ENCODE assay signal across 3 cellular contexts in genomic region chr3:50630394-50630793, GRCh38.
TF ChIP-seq lines count a peak whose summit lies in the region.

No MANE protein-coding gene starts in this region.

TF ChIP-seq in GM12891, 5 proteins besides CTCF, POLR2A, EP300 and RAD21:
- TF ChIP-seq POLR2AphosphoS5 (IDR thresholded peaks at IDR 0.05; ENCODE audit: low read depth, low read length), result no peak
- no peak for TF ChIP-seq TAF1 (IDR thresholded peaks at IDR 0.05; ENCODE audit: low read depth, low read length)
- TF ChIP-seq SPI1 (IDR thresholded peaks at IDR 0.05; ENCODE audit: low read depth, low read length), result no peak
- TF ChIP-seq PAX5 (IDR thresholded peaks at IDR 0.05; ENCODE audit: insufficient read depth, low read length, severe bottlenecking), result no peak
- TF ChIP-seq POU2F2 (IDR thresholded peaks at IDR 0.05; ENCODE audit: low read depth, low read length), result no peak

TF ChIP-seq in SK-N-SH, 30 proteins besides CTCF, POLR2A, EP300 and RAD21:
- TF ChIP-seq TEAD4 (IDR thresholded peaks at IDR 0.05; ENCODE audit: borderline replicate concordance, insufficient read depth) (no peak), TAF1 (IDR thresholded peaks at IDR 0.05; ENCODE audit: borderline replicate concordance, low read depth, low read length) (no peak), GABPA (IDR thresholded peaks at IDR 0.05; ENCODE audit: low read depth) (no peak), NFIC (IDR thresholded peaks at IDR 0.05; ENCODE audit: borderline replicate concordance) (no peak), FOXM1 (IDR thresholded peaks at IDR 0.05; ENCODE audit: low read depth) (no peak), PBX3 (IDR thresholded peaks at IDR 0.05) (no peak)
- TF ChIP-seq, protein P1, sequence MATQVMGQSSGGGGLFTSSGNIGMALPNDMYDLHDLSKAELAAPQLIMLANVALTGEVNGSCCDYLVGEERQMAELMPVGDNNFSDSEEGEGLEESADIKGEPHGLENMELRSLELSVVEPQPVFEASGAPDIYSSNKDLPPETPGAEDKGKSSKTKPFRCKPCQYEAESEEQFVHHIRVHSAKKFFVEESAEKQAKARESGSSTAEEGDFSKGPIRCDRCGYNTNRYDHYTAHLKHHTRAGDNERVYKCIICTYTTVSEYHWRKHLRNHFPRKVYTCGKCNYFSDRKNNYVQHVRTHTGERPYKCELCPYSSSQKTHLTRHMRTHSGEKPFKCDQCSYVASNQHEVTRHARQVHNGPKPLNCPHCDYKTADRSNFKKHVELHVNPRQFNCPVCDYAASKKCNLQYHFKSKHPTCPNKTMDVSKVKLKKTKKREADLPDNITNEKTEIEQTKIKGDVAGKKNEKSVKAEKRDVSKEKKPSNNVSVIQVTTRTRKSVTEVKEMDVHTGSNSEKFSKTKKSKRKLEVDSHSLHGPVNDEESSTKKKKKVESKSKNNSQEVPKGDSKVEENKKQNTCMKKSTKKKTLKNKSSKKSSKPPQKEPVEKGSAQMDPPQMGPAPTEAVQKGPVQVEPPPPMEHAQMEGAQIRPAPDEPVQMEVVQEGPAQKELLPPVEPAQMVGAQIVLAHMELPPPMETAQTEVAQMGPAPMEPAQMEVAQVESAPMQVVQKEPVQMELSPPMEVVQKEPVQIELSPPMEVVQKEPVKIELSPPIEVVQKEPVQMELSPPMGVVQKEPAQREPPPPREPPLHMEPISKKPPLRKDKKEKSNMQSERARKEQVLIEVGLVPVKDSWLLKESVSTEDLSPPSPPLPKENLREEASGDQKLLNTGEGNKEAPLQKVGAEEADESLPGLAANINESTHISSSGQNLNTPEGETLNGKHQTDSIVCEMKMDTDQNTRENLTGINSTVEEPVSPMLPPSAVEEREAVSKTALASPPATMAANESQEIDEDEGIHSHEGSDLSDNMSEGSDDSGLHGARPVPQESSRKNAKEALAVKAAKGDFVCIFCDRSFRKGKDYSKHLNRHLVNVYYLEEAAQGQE (IDR thresholded peaks at IDR 0.05; ENCODE audit: low read depth, low read length), result no peak

TF ChIP-seq in HepG2, 621 proteins besides CTCF, POLR2A, EP300 and RAD21:
- TF ChIP-seq NKX3-1 (CRISPR knock-in tag; IDR thresholded peaks at IDR 0.05) (no peak), SP5 (CRISPR knock-in tag; IDR thresholded peaks at IDR 0.05; ENCODE audit: borderline replicate concordance, low read depth) (no peak), ZNF121 (CRISPR knock-in tag; IDR thresholded peaks at IDR 0.05) (no peak), TP53 (CRISPR knock-in tag; conservative IDR thresholded peaks at IDR 0.05) (no peak), CHCHD3 (CRISPR knock-in tag; IDR thresholded peaks at IDR 0.05) (no peak), ZBTB42 (CRISPR knock-in tag; IDR thresholded peaks at IDR 0.05) (no peak), HOXA7 (CRISPR knock-in tag; IDR thresholded peaks at IDR 0.05) (no peak)
- TF ChIP-seq, protein P2, sequence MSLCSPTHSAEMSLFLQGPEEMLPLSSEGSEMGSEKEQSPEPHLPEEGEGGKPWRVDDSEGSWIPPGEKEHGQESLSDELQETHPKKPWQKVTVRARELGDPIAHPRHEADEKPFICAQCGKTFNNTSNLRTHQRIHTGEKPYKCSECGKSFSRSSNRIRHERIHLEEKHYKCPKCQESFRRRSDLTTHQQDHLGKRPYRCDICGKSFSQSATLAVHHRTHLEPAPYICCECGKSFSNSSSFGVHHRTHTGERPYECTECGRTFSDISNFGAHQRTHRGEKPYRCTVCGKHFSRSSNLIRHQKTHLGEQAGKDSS (CRISPR knock-in tag; IDR thresholded peaks at IDR 0.05; ENCODE audit: borderline replicate concordance, low read depth), result no peak
